ENCODE assay signal across 31 cellular contexts in the genomic region with DNA sequence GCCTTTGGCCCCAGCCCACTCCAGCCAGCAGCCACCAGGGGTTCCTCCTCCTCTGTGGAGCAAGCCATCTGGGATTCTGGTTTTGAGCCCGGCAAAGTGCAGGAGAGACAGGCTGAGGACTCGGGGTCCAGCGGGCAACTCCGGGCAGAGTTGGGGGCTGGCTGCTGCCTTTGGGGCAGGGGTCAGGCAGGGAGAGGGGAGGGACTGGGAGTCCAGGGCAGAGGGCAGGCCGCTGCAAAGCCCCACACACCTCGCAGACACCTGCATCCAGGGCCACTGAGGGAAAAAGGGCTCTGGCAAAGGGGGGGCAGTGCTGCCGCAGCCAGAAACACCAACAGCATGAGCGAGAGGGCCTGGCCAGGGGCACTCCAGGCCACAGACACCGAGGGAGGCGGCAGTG. TPM values are rescaled to one million over a fixed set of nuclear protein-coding genes. Genes with fewer than 3 reads are reported as not detected.
"Had no signal": no experiment of that assay in that cellular context is flagged by ENCODE, and none has a peak within 500 bp of the region (broad histone marks: within the 10 kb centered on the region; RNA-seq: fewer than 3 reads in every experiment).

No MANE protein-coding gene starts in this region.

- H3K4me1 Mint-ChIP-seq: endodermal cell, mesothelial cell of epicardium had no signal

- H3K4me1 ChIP-seq: colonic mucosa, gastrocnemius medialis, heart right ventricle, left lung, lower lobe of right lung had no signal

- H3K36me3 ChIP-seq: colonic mucosa, esophagus squamous epithelium, gastrocnemius medialis, heart right ventricle, left lung, lower lobe of right lung had no signal

- H3K9me3 ChIP-seq: colonic mucosa, esophagus squamous epithelium, gastrocnemius medialis, heart right ventricle, left lung, lower lobe of right lung, mucosa of descending colon had no signal

- H3K9me3 Mint-ChIP-seq: dendritic cell treated with granulocyte-macrophage colony-stimulating factor and Interleukin-4, amounts not matched to agents 40 ng/mL and 50 ng/mL, for 4 days; effector memory CD8-positive, alpha-beta T cell; endodermal cell; mesothelial cell of epicardium had no signal

- ATAC-seq: effector memory CD8-positive, alpha-beta T cell; esophagus mucosa; gastrocnemius medialis; heart right ventricle; left cardiac atrium; left lung; left ventricle myocardium superior; lower lobe of right lung; mucosa of descending colon had no signal

- H3K27ac ChIP-seq: colonic mucosa, epithelial cell of prostate, esophagus squamous epithelium, gastrocnemius medialis, heart right ventricle, left lung, lower lobe of right lung had no signal

- H3K27ac Mint-ChIP-seq: dendritic cell treated with granulocyte-macrophage colony-stimulating factor and Interleukin-4, amounts not matched to agents 40 ng/mL and 50 ng/mL, for 4 days; effector memory CD8-positive, alpha-beta T cell; endodermal cell; mesothelial cell of epicardium had no signal

- H3K36me3 Mint-ChIP-seq: mesothelial cell of epicardium had no signal

- DNase-seq: colonic mucosa; cortex of kidney; effector CD8-positive, alpha-beta T cell; effector memory CD8-positive, alpha-beta T cell; endodermal cell; erythroblast; esophagus squamous epithelium; foreskin fibroblast; foreskin melanocyte; gastrocnemius medialis; head of caudate nucleus; heart right ventricle; hippocampal formation; left cardiac atrium; left lung; left ventricle myocardium superior; lower lobe of right lung; mesenchymal stem cell; mucosa of descending colon had no signal

- H3K4me3 ChIP-seq: colonic mucosa, esophagus squamous epithelium, gastrocnemius medialis, heart right ventricle, left lung, lower lobe of right lung, mucosa of descending colon had no signal

- H3K4me3 Mint-ChIP-seq: dendritic cell treated with granulocyte-macrophage colony-stimulating factor and Interleukin-4, amounts not matched to agents 40 ng/mL and 50 ng/mL, for 4 days; effector memory CD8-positive, alpha-beta T cell; endodermal cell; mesothelial cell of epicardium had no signal

RNA-seq across cellular contexts. Expression of a gene that starts 8.8 kb away (rescaled TPM):
- total RNA-seq: colonic mucosa, dermis microvascular lymphatic vessel endothelial cell, endodermal cell, esophagus mucosa, gastrocnemius medialis, left ventricle myocardium superior, lung microvascular endothelial cell, myocyte had no signal
- polyA plus RNA-seq: heart right ventricle, keratinocyte had no signal

RNA-seq across cellular contexts. Expression of a gene that starts 9.8 kb away (rescaled TPM):
- total RNA-seq: dermis microvascular lymphatic vessel endothelial cell, esophagus mucosa, esophagus squamous epithelium, gastrocnemius medialis, heart right ventricle, left cardiac atrium, left ventricle myocardium superior, lower lobe of right lung, lung microvascular endothelial cell, mesenteric fat pad, myocyte had no signal
- polyA plus RNA-seq: keratinocyte had no signal

RNA-seq across cellular contexts. Expression of a gene that starts 48.5 kb away (rescaled TPM):
- total RNA-seq: colonic mucosa, dermis microvascular lymphatic vessel endothelial cell, esophagus mucosa, esophagus squamous epithelium, glomerular endothelial cell, kidney epithelial cell, left cardiac atrium, left lung, left ventricle myocardium superior, lower leg skin, lower lobe of right lung, mesenteric fat pad, mucosa of descending colon had no signal
- polyA plus RNA-seq: heart right ventricle, keratinocyte had no signal
